In the genomic region with DNA sequence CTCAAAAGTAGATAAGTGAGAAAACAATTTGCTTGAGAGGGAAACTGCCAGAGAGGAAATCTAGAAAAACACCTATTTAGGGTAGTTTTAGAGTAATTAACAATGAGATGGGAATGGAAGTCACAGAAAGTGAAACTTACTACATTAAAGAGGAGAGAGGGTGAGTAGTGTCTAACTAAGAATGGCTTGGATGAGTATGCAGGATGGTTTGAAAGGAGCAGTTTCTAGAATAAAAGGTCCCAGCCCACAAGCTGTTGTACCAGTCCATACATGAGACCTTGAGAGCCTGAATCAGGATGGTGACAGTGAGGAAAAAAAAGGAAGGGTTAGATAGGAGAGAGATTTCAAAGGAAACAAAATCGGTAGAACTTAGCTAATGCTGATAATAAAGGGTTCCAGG, we compare ENCODE assay signal across 1 cellular context.
TF ChIP-seq lines count a peak whose summit lies in the region.

No MANE protein-coding gene starts in this region.

TF ChIP-seq in GM23338, 12 proteins besides CTCF, POLR2A, EP300 and RAD21 (continued from another document):
- TF ChIP-seq ETS1 (IDR thresholded peaks at IDR 0.05) = no peak
- TF ChIP-seq, protein P1, sequence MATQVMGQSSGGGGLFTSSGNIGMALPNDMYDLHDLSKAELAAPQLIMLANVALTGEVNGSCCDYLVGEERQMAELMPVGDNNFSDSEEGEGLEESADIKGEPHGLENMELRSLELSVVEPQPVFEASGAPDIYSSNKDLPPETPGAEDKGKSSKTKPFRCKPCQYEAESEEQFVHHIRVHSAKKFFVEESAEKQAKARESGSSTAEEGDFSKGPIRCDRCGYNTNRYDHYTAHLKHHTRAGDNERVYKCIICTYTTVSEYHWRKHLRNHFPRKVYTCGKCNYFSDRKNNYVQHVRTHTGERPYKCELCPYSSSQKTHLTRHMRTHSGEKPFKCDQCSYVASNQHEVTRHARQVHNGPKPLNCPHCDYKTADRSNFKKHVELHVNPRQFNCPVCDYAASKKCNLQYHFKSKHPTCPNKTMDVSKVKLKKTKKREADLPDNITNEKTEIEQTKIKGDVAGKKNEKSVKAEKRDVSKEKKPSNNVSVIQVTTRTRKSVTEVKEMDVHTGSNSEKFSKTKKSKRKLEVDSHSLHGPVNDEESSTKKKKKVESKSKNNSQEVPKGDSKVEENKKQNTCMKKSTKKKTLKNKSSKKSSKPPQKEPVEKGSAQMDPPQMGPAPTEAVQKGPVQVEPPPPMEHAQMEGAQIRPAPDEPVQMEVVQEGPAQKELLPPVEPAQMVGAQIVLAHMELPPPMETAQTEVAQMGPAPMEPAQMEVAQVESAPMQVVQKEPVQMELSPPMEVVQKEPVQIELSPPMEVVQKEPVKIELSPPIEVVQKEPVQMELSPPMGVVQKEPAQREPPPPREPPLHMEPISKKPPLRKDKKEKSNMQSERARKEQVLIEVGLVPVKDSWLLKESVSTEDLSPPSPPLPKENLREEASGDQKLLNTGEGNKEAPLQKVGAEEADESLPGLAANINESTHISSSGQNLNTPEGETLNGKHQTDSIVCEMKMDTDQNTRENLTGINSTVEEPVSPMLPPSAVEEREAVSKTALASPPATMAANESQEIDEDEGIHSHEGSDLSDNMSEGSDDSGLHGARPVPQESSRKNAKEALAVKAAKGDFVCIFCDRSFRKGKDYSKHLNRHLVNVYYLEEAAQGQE (IDR thresholded peaks at IDR 0.05; ENCODE audit: unreplicated experiment) = no peak
- no peak for TF ChIP-seq STAT1 (IDR thresholded peaks at IDR 0.05; ENCODE audit: unreplicated experiment)
- no peak for TF ChIP-seq EZH2 (IDR thresholded peaks at IDR 0.05; ENCODE audit: low read depth, unreplicated experiment)
- no peak for TF ChIP-seq CREB1 (CRISPR knock-in tag; IDR thresholded peaks at IDR 0.05; ENCODE audit: low read depth)
- TF ChIP-seq, protein P2, sequence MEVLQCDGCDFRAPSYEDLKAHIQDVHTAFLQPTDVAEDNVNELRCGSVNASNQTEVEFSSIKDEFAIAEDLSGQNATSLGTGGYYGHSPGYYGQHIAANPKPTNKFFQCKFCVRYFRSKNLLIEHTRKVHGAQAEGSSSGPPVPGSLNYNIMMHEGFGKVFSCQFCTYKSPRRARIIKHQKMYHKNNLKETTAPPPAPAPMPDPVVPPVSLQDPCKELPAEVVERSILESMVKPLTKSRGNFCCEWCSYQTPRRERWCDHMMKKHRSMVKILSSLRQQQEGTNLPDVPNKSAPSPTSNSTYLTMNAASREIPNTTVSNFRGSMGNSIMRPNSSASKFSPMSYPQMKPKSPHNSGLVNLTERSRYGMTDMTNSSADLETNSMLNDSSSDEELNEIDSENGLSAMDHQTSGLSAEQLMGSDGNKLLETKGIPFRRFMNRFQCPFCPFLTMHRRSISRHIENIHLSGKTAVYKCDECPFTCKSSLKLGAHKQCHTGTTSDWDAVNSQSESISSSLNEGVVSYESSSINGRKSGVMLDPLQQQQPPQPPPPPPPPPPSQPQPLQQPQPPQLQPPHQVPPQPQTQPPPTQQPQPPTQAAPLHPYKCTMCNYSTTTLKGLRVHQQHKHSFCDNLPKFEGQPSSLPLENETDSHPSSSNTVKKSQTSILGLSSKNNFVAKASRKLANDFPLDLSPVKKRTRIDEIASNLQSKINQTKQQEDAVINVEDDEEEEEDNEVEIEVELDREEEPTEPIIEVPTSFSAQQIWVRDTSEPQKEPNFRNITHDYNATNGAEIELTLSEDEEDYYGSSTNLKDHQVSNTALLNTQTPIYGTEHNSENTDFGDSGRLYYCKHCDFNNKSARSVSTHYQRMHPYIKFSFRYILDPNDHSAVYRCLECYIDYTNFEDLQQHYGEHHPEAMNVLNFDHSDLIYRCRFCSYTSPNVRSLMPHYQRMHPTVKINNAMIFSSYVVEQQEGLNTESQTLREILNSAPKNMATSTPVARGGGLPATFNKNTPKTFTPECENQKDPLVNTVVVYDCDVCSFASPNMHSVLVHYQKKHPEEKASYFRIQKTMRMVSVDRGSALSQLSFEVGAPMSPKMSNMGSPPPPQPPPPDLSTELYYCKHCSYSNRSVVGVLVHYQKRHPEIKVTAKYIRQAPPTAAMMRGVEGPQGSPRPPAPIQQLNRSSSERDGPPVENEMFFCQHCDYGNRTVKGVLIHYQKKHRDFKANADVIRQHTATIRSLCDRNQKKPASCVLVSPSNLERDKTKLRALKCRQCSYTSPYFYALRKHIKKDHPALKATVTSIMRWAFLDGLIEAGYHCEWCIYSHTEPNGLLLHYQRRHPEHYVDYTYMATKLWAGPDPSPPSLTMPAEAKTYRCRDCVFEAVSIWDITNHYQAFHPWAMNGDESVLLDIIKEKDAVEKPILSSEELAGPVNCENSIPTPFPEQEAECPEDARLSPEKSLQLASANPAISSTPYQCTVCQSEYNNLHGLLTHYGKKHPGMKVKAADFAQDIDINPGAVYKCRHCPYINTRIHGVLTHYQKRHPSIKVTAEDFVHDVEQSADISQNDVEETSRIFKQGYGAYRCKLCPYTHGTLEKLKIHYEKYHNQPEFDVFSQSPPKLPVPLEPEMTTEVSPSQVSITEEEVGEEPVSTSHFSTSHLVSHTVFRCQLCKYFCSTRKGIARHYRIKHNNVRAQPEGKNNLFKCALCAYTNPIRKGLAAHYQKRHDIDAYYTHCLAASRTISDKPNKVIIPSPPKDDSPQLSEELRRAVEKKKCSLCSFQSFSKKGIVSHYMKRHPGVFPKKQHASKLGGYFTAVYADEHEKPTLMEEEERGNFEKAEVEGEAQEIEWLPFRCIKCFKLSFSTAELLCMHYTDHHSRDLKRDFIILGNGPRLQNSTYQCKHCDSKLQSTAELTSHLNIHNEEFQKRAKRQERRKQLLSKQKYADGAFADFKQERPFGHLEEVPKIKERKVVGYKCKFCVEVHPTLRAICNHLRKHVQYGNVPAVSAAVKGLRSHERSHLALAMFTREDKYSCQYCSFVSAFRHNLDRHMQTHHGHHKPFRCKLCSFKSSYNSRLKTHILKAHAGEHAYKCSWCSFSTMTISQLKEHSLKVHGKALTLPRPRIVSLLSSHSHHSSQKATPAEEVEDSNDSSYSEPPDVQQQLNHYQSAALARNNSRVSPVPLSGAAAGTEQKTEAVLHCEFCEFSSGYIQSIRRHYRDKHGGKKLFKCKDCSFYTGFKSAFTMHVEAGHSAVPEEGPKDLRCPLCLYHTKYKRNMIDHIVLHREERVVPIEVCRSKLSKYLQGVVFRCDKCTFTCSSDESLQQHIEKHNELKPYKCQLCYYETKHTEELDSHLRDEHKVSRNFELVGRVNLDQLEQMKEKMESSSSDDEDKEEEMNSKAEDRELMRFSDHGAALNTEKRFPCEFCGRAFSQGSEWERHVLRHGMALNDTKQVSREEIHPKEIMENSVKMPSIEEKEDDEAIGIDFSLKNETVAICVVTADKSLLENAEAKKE (CRISPR knock-in tag; IDR thresholded peaks at IDR 0.05) = no peak
- TF ChIP-seq NANOG (IDR thresholded peaks at IDR 0.05; ENCODE audit: borderline replicate concordance) = no peak
- no peak for TF ChIP-seq EZH2phosphoT487 (IDR thresholded peaks at IDR 0.05; ENCODE audit: unreplicated experiment)
